Comparison of ENCODE assay signal across 8 cellular contexts in the genomic region with DNA sequence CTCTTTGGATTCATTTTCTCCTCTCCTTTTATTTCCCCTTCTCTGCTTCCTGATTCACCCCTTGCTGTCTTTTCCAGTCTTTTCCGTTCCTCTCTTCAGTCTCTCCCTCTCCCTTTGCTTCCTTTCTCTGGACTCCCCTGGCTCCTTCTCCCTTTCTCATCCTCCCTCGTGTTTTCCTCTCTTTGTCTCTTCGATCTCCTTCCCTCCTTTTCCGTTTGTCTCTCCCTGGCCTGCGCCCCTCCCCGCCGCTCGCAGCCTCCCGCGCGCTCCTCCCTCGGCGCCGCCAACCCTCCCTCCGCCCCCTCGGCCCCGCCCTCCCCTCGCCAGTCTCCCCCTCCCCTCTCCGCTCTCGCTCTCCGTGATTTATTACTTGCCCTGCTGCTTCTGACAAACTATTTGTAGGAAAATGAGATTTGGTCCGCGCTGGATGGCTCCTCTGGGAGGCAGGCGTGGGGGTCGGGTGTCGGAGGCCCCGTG. TPM values are rescaled to one million over a fixed set of nuclear protein-coding genes. Genes with fewer than 3 reads are reported as not detected.
DNase-seq lines count a peak whose midpoint lies in the region; ATAC-seq and TF ChIP-seq lines count a peak whose summit lies in the region.

No MANE protein-coding gene starts in this region.

- TF ChIP-seq CTCF in gastroesophageal sphincter (IDR thresholded peaks at IDR 0.05) (no peak), ovary (IDR thresholded peaks at IDR 0.05) (no peak)

- peak overlapping the region in 3 of 4 donors; percentile 15 to 68 (median 47) for H3K4me3 Mint-ChIP-seq in CD4-positive, CD25-positive, alpha-beta regulatory T cell

- peak overlapping the region in 1 of 3 donors; percentile 71 for H3K27ac Mint-ChIP-seq in CD4-positive, CD25-positive, alpha-beta regulatory T cell

- no peak for ATAC-seq in CD4-positive, CD25-positive, alpha-beta regulatory T cell (ENCODE audit: low read depth in 2 of 2)
- peak; percentile 67 for ATAC-seq in gastroesophageal sphincter
- no peak for ATAC-seq in GM21786 (IDR thresholded peaks at IDR 0.05; ENCODE audit: unreplicated experiment)

- H3K4me3 ChIP-seq in CD4-positive, CD25-positive, alpha-beta regulatory T cell (ENCODE audit: low read depth, low read length): no peak overlapping the region
- H3K4me3 ChIP-seq in HUES6 (ENCODE audit: low read depth, low read length) (peak overlapping the region; percentile 55), gastroesophageal sphincter (peak overlapping the region; percentile 37 to 55), ovary (peak overlapping the region; percentile 35)

- H3K4me1 ChIP-seq in CD4-positive, CD25-positive, alpha-beta regulatory T cell (ENCODE audit: control insufficient read depth, insufficient read depth, low read length, poor library complexity, severe bottlenecking): no peaks in the 10 kb centered on the region
- peaks cover 6% of the 10 kb centered on the region for H3K4me1 ChIP-seq in HUES6 (ENCODE audit: control insufficient read depth, insufficient read depth, low read length)
- peaks cover 0 to 21% (median 0%) of the 10 kb centered on the region in 3 donors for H3K4me1 ChIP-seq in gastroesophageal sphincter
- no peaks in the 10 kb centered on the region for H3K4me1 ChIP-seq in ovary (ENCODE audit: insufficient read depth)

- 0% methylated on average over 18 of the region's 27 CpGs; no CpG with 5 or more reads in 1 of the 2 donors for WGBS in gastroesophageal sphincter (ENCODE audit: low coverage in 1 of 2), 2 donors
- WGBS in ovary, 3 donors: 0 to 1% (median 1%) methylated on average over 27 of the region's 27 CpGs

- H3K27ac ChIP-seq in CD4-positive, CD25-positive, alpha-beta regulatory T cell (ENCODE audit: insufficient read depth, low read length, poor library complexity, severe bottlenecking): no peak overlapping the region
- H3K27ac ChIP-seq in HUES6 (ENCODE audit: low read depth, low read length): no peak overlapping the region
- peak overlapping the region in 3 of 4 donors; percentile 78 to 84 (median 80) for H3K27ac ChIP-seq in gastroesophageal sphincter
- H3K27ac ChIP-seq in ovary: no peak overlapping the region

- H3K36me3 ChIP-seq in CD4-positive, CD25-positive, alpha-beta regulatory T cell (ENCODE audit: control insufficient read depth, insufficient read depth, low read length): no peaks in the 10 kb centered on the region
- H3K36me3 ChIP-seq in HUES6 (ENCODE audit: control insufficient read depth, insufficient read depth, low read length): no peaks in the 10 kb centered on the region
- H3K36me3 ChIP-seq in gastroesophageal sphincter: no peaks in the 10 kb centered on the region
- H3K36me3 ChIP-seq in ovary: no peaks in the 10 kb centered on the region

- TF ChIP-seq EP300 in gastroesophageal sphincter (IDR thresholded peaks at IDR 0.05): no peak
- TF ChIP-seq EP300 in ovary (IDR thresholded peaks at IDR 0.05): no peak

- H3K36me3 Mint-ChIP-seq in CD4-positive, CD25-positive, alpha-beta regulatory T cell: no peaks in the 10 kb centered on the region

- no peaks in the 10 kb centered on the region for H3K9me3 ChIP-seq in CD4-positive, CD25-positive, alpha-beta regulatory T cell (ENCODE audit: control insufficient read depth in 2 of 2, low read length in 2 of 2)
- H3K9me3 ChIP-seq in HUES6 (ENCODE audit: control insufficient read depth, insufficient read depth, low read depth, low read length) (no peaks in the 10 kb centered on the region), gastroesophageal sphincter (no peaks in the 10 kb centered on the region), ovary (no peaks in the 10 kb centered on the region)

- peaks cover 37% of the 10 kb centered on the region for H3K27me3 Mint-ChIP-seq in CD4-positive, CD25-positive, alpha-beta regulatory T cell

- peak in 2 of 3 donors; percentile 10 to 43 for DNase-seq in CD4-positive, CD25-positive, alpha-beta regulatory T cell
- peak; percentile 43 for DNase-seq in OCI-M1 (lab: John Stamatoyannopoulos, UW)
- DNase-seq in activated T-helper 9 cell treated with anti-CD3 and anti-CD28 coated beads, Interleukin-2, amount 50 U/mL, for 16 hours (ENCODE audit: low read depth): peak; percentile 9
- DNase-seq in ovary: peak; percentile 14 to 54 (median 34)
- DNase-seq in ureter (ENCODE audit: low spot score): peak; percentile 54

- H3K9me3 Mint-ChIP-seq in CD4-positive, CD25-positive, alpha-beta regulatory T cell: no peaks in the 10 kb centered on the region

- H3K4me1 Mint-ChIP-seq in CD4-positive, CD25-positive, alpha-beta regulatory T cell: peaks cover 0 to 11% (median 3%) of the 10 kb centered on the region in 4 donors

- TF ChIP-seq POLR2A in gastroesophageal sphincter (IDR thresholded peaks at IDR 0.05) (no peak), ovary (IDR thresholded peaks at IDR 0.05) (no peak)

- intact Hi-C loops in ovary (cut with DNase I): no loop called here

- H3K9ac ChIP-seq in HUES6 (ENCODE audit: low read length): no peak overlapping the region

- no peaks in the 10 kb centered on the region for H3K27me3 ChIP-seq in CD4-positive, CD25-positive, alpha-beta regulatory T cell (ENCODE audit: control insufficient read depth, insufficient read depth, low read length)
- H3K27me3 ChIP-seq in HUES6 (ENCODE audit: control insufficient read depth, insufficient read depth, low read length): peaks cover 14% of the 10 kb centered on the region
- no peaks in the 10 kb centered on the region for H3K27me3 ChIP-seq in gastroesophageal sphincter
- no peaks in the 10 kb centered on the region for H3K27me3 ChIP-seq in ovary

RNA-seq across cellular contexts. Expression of a gene that starts 46.0 kb away (rescaled TPM):
- 1.8 TPM for total RNA-seq in CD4-positive, CD25-positive, alpha-beta regulatory T cell
- under 1 TPM in 3 of 4 donors, not detected in 1; 0.24 to 0.52 (median 0.44) TPM for polyA plus RNA-seq in CD4-positive, CD25-positive, alpha-beta regulatory T cell
- total RNA-seq in gastroesophageal sphincter: 1 to 10 TPM in 2 of 4 donors, under 1 TPM in 1, not detected in 1; 0.62 to 2.5 (median 1.1) TPM
- 10 to 100 TPM in 4 of 7 donors, 1 to 10 TPM in 1, under 1 TPM in 2; 0.15 to 90.1 (median 10.1) TPM for total RNA-seq in ovary
- polyA plus RNA-seq in ovary: 1 to 10 TPM; 2.0 to 2.2 TPM
- total RNA-seq in ureter: 160 TPM

Comparison
In these comparisons a context has a peak if more than half of its experiments do, and no peak if none do; other contexts are left out.
1. H3K27ac ChIP-seq: peak in gastroesophageal sphincter (3 of 4); none in CD4-positive, CD25-positive, alpha-beta regulatory T cell (single experiment), HUES6 (single experiment) and ovary (0 of 2).
2. Peak in every context shown above with its lines, with median percentiles within 50 percentile points of each other: DNase-seq.